In genomic region chr19:17737690-17738153, GRCh38 we compare ENCODE assay signal across 22 cellular contexts. TPM values are rescaled to one million over a fixed set of nuclear protein-coding genes. Genes with fewer than 3 reads are reported as not detected.
DNase-seq lines count a peak whose midpoint lies in the region; ATAC-seq, FAIRE-seq and TF ChIP-seq lines count a peak whose summit lies in the region.
"Had no signal": no experiment of that assay in that cellular context is flagged by ENCODE, and none has a peak within 500 bp of the region (broad histone marks: within the 10 kb centered on the region; RNA-seq: fewer than 3 reads in every experiment).

No MANE protein-coding gene starts in this region.

- CTCF ChIA-PET in OCI-LY7 (lab: Charles Lee; ENCODE audit: unreplicated experiment), result no interaction called here

- H3K36me3 ChIP-seq in OCI-LY7 (ENCODE audit: insufficient read depth, low read length), result peaks cover 48% of the 10 kb centered on the region

- H3K9me2 ChIP-seq in OCI-LY7 (ENCODE audit: insufficient read depth, low read length), result no peaks in the 10 kb centered on the region

- POLR2A ChIA-PET in OCI-LY7 (lab: Charles Lee), result interaction anchor here (1.2 to 1.7 kb wide), 3 partner anchors 10 to 17 kb away, joined by 3 to 9 read pairs (median 4); no protein-coding TSS in a partner anchor

- FAIRE-seq in GM12891 (lab: Jason Lieb, UNC), result peak; percentile 20
- FAIRE-seq: kidney, small intestine had no signal

- TF ChIP-seq CTCF in OCI-LY7 (conservative IDR thresholded peaks at IDR 0.05; ENCODE audit: low read length), result no peak

- no peak for ATAC-seq in HG03521 (IDR thresholded peaks at IDR 0.05; ENCODE audit: unreplicated experiment)
- ATAC-seq in HG03039 (IDR thresholded peaks at IDR 0.05; ENCODE audit: unreplicated experiment), result no peak

- no peaks in the 10 kb centered on the region; the same call in 1 of the 2 replicates for H3K9me3 ChIP-seq in OCI-LY7 (ENCODE audit: low read length)
- H3K9me3 ChIP-seq: thoracic aorta had no signal

- peaks cover 38% of the 10 kb centered on the region for H3K4me1 ChIP-seq in OCI-LY7 (ENCODE audit: insufficient read depth, low read length, poor library complexity, severe bottlenecking)

- no peak overlapping the region for H3K4me2 ChIP-seq in OCI-LY7 (ENCODE audit: low read length)

- H3K79me2 ChIP-seq in OCI-LY7 (ENCODE audit: insufficient read depth, low read depth, low read length), result no peaks in the 10 kb centered on the region

- no peak for DNase-seq in GM12891 (ENCODE audit: insufficient read length, low spot score)
- DNase-seq in OCI-LY7 (ENCODE audit: low spot score), result no peak
- DNase-seq in fibroblast of peridontal ligament (ENCODE audit: extremely low read depth), result peak; percentile 27
- no peak for DNase-seq in stimulated activated CD4-positive, alpha-beta T cell treated with anti-CD3 and anti-CD28 coated beads, Interleukin-1b, Interleukin-23, amount 100 ng/mL, for 48 hours
- DNase-seq in NCI-H1105 (lab: John Stamatoyannopoulos, UW), result no peak
- DNase-seq: activated CD4-positive, alpha-beta T cell treated with anti-CD3 and anti-CD28 coated beads for 48 hours; cerebellar nuclear complex; COR-L47; erythroblast; KG1; kidney; NCI-H1048; NCI-H2029; NCI-H226; NCI-H774; SIG-M5; small intestine; stimulated activated naive CD4-positive, alpha-beta T cell; T-helper 1 cell had no signal

- H2AFZ ChIP-seq in OCI-LY7 (ENCODE audit: low read length), result no peak overlapping the region

- no peak for TF ChIP-seq POLR2A in GM12891 (IDR thresholded peaks at IDR 0.05; ENCODE audit: low read depth, low read length)

- intact Hi-C loops in OCI-LY7 (cut with micrococcal nuclease; ENCODE audit: unreplicated experiment), result loop anchor here (2.0 kb wide), 1 partner anchor 17 kb away; no protein-coding TSS in a partner anchor

- no TSS peak for BruUV-seq in OCI-LY7 (replicated peaks; lab: Mats Ljungman, UMichigan)

- no peak overlapping the region for H3K4me3 ChIP-seq in OCI-LY7 (ENCODE audit: low read depth, low read length, poor library complexity, severe bottlenecking)
- H3K4me3 ChIP-seq: thoracic aorta had no signal

- H3K27ac ChIP-seq in OCI-LY7 (ENCODE audit: low read depth, low read length, poor library complexity, severe bottlenecking), result peak overlapping the region; percentile 31
- H3K27ac ChIP-seq: thoracic aorta had no signal

- H4K20me1 ChIP-seq in OCI-LY7 (ENCODE audit: insufficient read depth, low read length), result no peaks in the 10 kb centered on the region

TF ChIP-seq in GM12891, 5 proteins besides CTCF, POLR2A, EP300 and RAD21:
- TF ChIP-seq SPI1 (IDR thresholded peaks at IDR 0.05; ENCODE audit: low read depth, low read length) (no peak), POU2F2 (IDR thresholded peaks at IDR 0.05; ENCODE audit: low read depth, low read length) (no peak), POLR2AphosphoS5 (IDR thresholded peaks at IDR 0.05; ENCODE audit: low read depth, low read length) (no peak), TAF1 (IDR thresholded peaks at IDR 0.05; ENCODE audit: low read depth, low read length) (no peak), PAX5 (IDR thresholded peaks at IDR 0.05; ENCODE audit: insufficient read depth, low read length, severe bottlenecking) (no peak)

RNA-seq across cellular contexts. Expression of gene FCHO1, which starts 13.6 kb away (rescaled TPM):
- 22.6 TPM for polyA plus RNA-seq in GM12891 (2012; ENCODE audit: low read depth, missing spikeins)
- total RNA-seq in OCI-LY7 (2014; rRNA removed; shearing (Covaris generic)), result 80.6 and 85.6 TPM in 2 replicates
- total RNA-seq in OCI-LY7 (2022), result 107 and 115 TPM in 2 replicates

RNA-seq across cellular contexts. Expression of gene MAP1S, which starts 18.4 kb away (rescaled TPM):
- polyA plus RNA-seq in GM12891 (2012; ENCODE audit: low read depth, missing spikeins), result 56.4 TPM
- total RNA-seq in OCI-LY7 (2014; rRNA removed; shearing (Covaris generic)), result 11.5 and 31.6 TPM in 2 replicates
- 53.1 and 61.1 TPM in 2 replicates for total RNA-seq in OCI-LY7 (2022)

RNA-seq across cellular contexts. Expression of gene UNC13A, which starts 49.6 kb away (rescaled TPM):
- 0.10 TPM for polyA plus RNA-seq in GM12891 (2012; ENCODE audit: low read depth, missing spikeins)
- 0.80 and 0.92 TPM in 2 replicates for total RNA-seq in OCI-LY7 (2014; rRNA removed; shearing (Covaris generic))
- total RNA-seq in OCI-LY7 (2022), result 0.72 and 0.76 TPM in 2 replicates

RNA-seq across cellular contexts. Expression of gene B3GNT3, which starts 57.2 kb away (rescaled TPM):
- not detected for polyA plus RNA-seq in GM12891 (2012; ENCODE audit: low read depth, missing spikeins)
- not detected in 2 replicates for total RNA-seq in OCI-LY7 (2014; rRNA removed; shearing (Covaris generic))
- not detected in 2 replicates for total RNA-seq in OCI-LY7 (2022)
